Comparison of ENCODE assay signal across 1 cellular context in genomic region chr6:130933712-130934200, GRCh38.
TF ChIP-seq lines count a peak whose summit lies in the region.

No MANE protein-coding gene starts in this region.

TF ChIP-seq in HepG2, 621 proteins besides CTCF, POLR2A, EP300 and RAD21 (continued from another document and continues in another):
- peak; percentile 81 for TF ChIP-seq PATZ1 (CRISPR knock-in tag; IDR thresholded peaks at IDR 0.05)
- peak; percentile 84; the same call in 1 of the 2 replicates for TF ChIP-seq NKX3-1 (CRISPR knock-in tag; IDR thresholded peaks at IDR 0.05)
- TF ChIP-seq KLF6 (CRISPR knock-in tag; IDR thresholded peaks at IDR 0.05) = peak; percentile 73
- no peak for TF ChIP-seq NONO (IDR thresholded peaks at IDR 0.05)
- peak; percentile 91 for TF ChIP-seq NONO (CRISPR knock-in tag; conservative IDR thresholded peaks at IDR 0.05)
- TF ChIP-seq TRIM22 (IDR thresholded peaks at IDR 0.05) = no peak
- TF ChIP-seq SP2 (CRISPR knock-in tag; IDR thresholded peaks at IDR 0.05) = no peak
- TF ChIP-seq MTA1 (CRISPR knock-in tag; IDR thresholded peaks at IDR 0.05; ENCODE audit: borderline replicate concordance) = peak; percentile 59; the same call in 1 of the 2 replicates
- peak; percentile 71; the same call in 1 of the 2 replicates for TF ChIP-seq CENPBD1 (CRISPR knock-in tag; IDR thresholded peaks at IDR 0.05; ENCODE audit: borderline replicate concordance, low read depth)
- TF ChIP-seq ZFY (CRISPR knock-in tag; IDR thresholded peaks at IDR 0.05) = peak; percentile 62
- no peak for TF ChIP-seq HNRNPLL (IDR thresholded peaks at IDR 0.05; ENCODE audit: low read depth, low read length, poor library complexity, severe bottlenecking)
- peak; percentile 67; the same call in 1 of the 2 replicates for TF ChIP-seq ZFX (CRISPR knock-in tag; IDR thresholded peaks at IDR 0.05; ENCODE audit: low read depth)
- TF ChIP-seq MXD4 (CRISPR knock-in tag; IDR thresholded peaks at IDR 0.05) = 0 out of 2 replicates have a peak, but pooled peaks have one; percentile 69
- no peak; the same call in 1 of the 2 replicates for TF ChIP-seq MTF1 (CRISPR knock-in tag; IDR thresholded peaks at IDR 0.05)
- TF ChIP-seq ZNF34 (CRISPR knock-in tag; IDR thresholded peaks at IDR 0.05; ENCODE audit: borderline replicate concordance) = 0 out of 2 replicates have a peak, but pooled peaks have one; percentile 52
- no peak for TF ChIP-seq ZNF20 (CRISPR knock-in tag; IDR thresholded peaks at IDR 0.05)
- TF ChIP-seq ZNF556 (CRISPR knock-in tag; IDR thresholded peaks at IDR 0.05; ENCODE audit: borderline replicate concordance) = peak; percentile 74; the same call in 1 of the 2 replicates
- no peak for TF ChIP-seq PHB2 (IDR thresholded peaks at IDR 0.05; ENCODE audit: partially characterized antibody)
- TF ChIP-seq IRX3 (CRISPR knock-in tag; IDR thresholded peaks at IDR 0.05; ENCODE audit: borderline replicate concordance, low read depth) = no peak
- TF ChIP-seq ETS1 (CRISPR knock-in tag; IDR thresholded peaks at IDR 0.05) = no peak
- TF ChIP-seq ZNF609 (CRISPR knock-in tag; IDR thresholded peaks at IDR 0.05; ENCODE audit: borderline replicate concordance) = peak; percentile 94
- peak; percentile 51; the same call in 1 of the 2 replicates for TF ChIP-seq THAP11 (CRISPR knock-in tag; IDR thresholded peaks at IDR 0.05)
- TF ChIP-seq RXRB (CRISPR knock-in tag; IDR thresholded peaks at IDR 0.05; ENCODE audit: borderline replicate concordance) = peak; percentile 84
- TF ChIP-seq LBX2 (CRISPR knock-in tag; IDR thresholded peaks at IDR 0.05; ENCODE audit: borderline replicate concordance) = no peak
- TF ChIP-seq KLF12 (CRISPR knock-in tag; IDR thresholded peaks at IDR 0.05; ENCODE audit: borderline replicate concordance) = no peak
- TF ChIP-seq RBM22 (optimal IDR thresholded peaks at IDR 0.05; ENCODE audit: low read length) = no peak
- TF ChIP-seq ZNF343 (CRISPR knock-in tag; IDR thresholded peaks at IDR 0.05) = no peak
- TF ChIP-seq TOPORS (CRISPR knock-in tag; IDR thresholded peaks at IDR 0.05) = no peak
- TF ChIP-seq MED8 (CRISPR knock-in tag; IDR thresholded peaks at IDR 0.05; ENCODE audit: insufficient replicate concordance) = peak; percentile 53
- 0 out of 2 replicates have a peak, but pooled peaks have one; percentile 35 for TF ChIP-seq ZNF784 (CRISPR knock-in tag; IDR thresholded peaks at IDR 0.05; ENCODE audit: borderline replicate concordance)
- TF ChIP-seq ZNF101 (CRISPR knock-in tag; IDR thresholded peaks at IDR 0.05; ENCODE audit: borderline replicate concordance, low read depth) = no peak
- TF ChIP-seq ZNF546 (CRISPR knock-in tag; conservative IDR thresholded peaks at IDR 0.05) = no peak
- TF ChIP-seq SMARCC2 (IDR thresholded peaks at IDR 0.05) = no peak
- TF ChIP-seq ZBTB43 (CRISPR knock-in tag; conservative IDR thresholded peaks at IDR 0.05) = peak; percentile 100
- peak; percentile 94 for TF ChIP-seq ELF3 (CRISPR knock-in tag; IDR thresholded peaks at IDR 0.05)
- peak; percentile 85; the same call in 1 of the 2 replicates for TF ChIP-seq MYPOP (CRISPR knock-in tag; IDR thresholded peaks at IDR 0.05)
- TF ChIP-seq ZNF3 (CRISPR knock-in tag; IDR thresholded peaks at IDR 0.05) = peak; percentile 59; the same call in 1 of the 2 replicates
- TF ChIP-seq HNF4A (CRISPR knock-in tag; IDR thresholded peaks at IDR 0.05) = peak; percentile 80
- TF ChIP-seq ZFP82 (CRISPR knock-in tag; IDR thresholded peaks at IDR 0.05; ENCODE audit: borderline replicate concordance) = no peak
- TF ChIP-seq ZNF639 (CRISPR knock-in tag; conservative IDR thresholded peaks at IDR 0.05) = peak; percentile 63; the same call in 1 of the 2 replicates
- TF ChIP-seq ZNF75D (CRISPR knock-in tag; IDR thresholded peaks at IDR 0.05; ENCODE audit: borderline replicate concordance) = no peak
- TF ChIP-seq ZNF580 (CRISPR knock-in tag; IDR thresholded peaks at IDR 0.05; ENCODE audit: borderline replicate concordance, low read depth) = peak; percentile 84; the same call in 1 of the 2 replicates
- peak; percentile 91; the same call in 1 of the 2 replicates for TF ChIP-seq MEIS2 (CRISPR knock-in tag; IDR thresholded peaks at IDR 0.05)
- TF ChIP-seq FOXO4 (CRISPR knock-in tag; conservative IDR thresholded peaks at IDR 0.05) = 0 out of 2 replicates have a peak, but pooled peaks have one; percentile 75
- no peak for TF ChIP-seq ZNF562 (CRISPR knock-in tag; IDR thresholded peaks at IDR 0.05; ENCODE audit: borderline replicate concordance)
- no peak for TF ChIP-seq AKAP8 (CRISPR knock-in tag; IDR thresholded peaks at IDR 0.05)
- no peak for TF ChIP-seq ZNF260 (CRISPR knock-in tag; IDR thresholded peaks at IDR 0.05; ENCODE audit: borderline replicate concordance, low read depth)
